ENCODE assay signal across 14 cellular contexts in genomic region chr22:48630444-48630777, GRCh38.
"Had no signal": no experiment of that assay in that cellular context is flagged by ENCODE, and none has a peak within 500 bp of the region (broad histone marks: within the 10 kb centered on the region; RNA-seq: fewer than 3 reads in every experiment).

No MANE protein-coding gene starts in this region.

- DNase-seq: activated B cell treated with CpG ODN at 0.5 μM for 24 hours; activated T-cell treated with anti-CD3 and anti-CD28 coated beads, Interleukin-2, amount 50 U/mL, for 1 hour; effector CD4-positive, alpha-beta T cell; foreskin melanocyte; heart left ventricle; mucosa of descending colon; naive thymus-derived CD8-positive, alpha-beta T cell; stimulated activated CD4-positive, alpha-beta T cell treated with anti-CD3 and anti-CD28 coated beads, Interleukin-4, amount 100 ng/mL, for 4 hours; stomach; tibial artery had no signal

- H3K36me3 ChIP-seq: breast epithelium, heart left ventricle, left lung, right atrium auricular region, stomach, tibial artery had no signal

- H3K4me3 ChIP-seq: breast epithelium, heart left ventricle, left lung, mucosa of descending colon, right atrium auricular region, skin epidermis, stomach, tibial artery had no signal

- ATAC-seq: heart left ventricle; left lung; mucosa of descending colon; naive thymus-derived CD8-positive, alpha-beta T cell had no signal

- H3K27ac ChIP-seq: breast epithelium, heart left ventricle, left lung, right atrium auricular region, skin epidermis, stomach, tibial artery had no signal

- H3K4me1 ChIP-seq: breast epithelium, heart left ventricle, left lung, right atrium auricular region, stomach, tibial artery had no signal

- H3K9me3 ChIP-seq: breast epithelium, heart left ventricle, left lung, mucosa of descending colon, right atrium auricular region, stomach, tibial artery had no signal

- H3K27me3 ChIP-seq: right atrium auricular region had no signal
